Comparison of ENCODE assay signal across 8 cellular contexts in genomic region chr6:150005761-150006651, GRCh38. TPM values are rescaled to one million over a fixed set of nuclear protein-coding genes. Genes with fewer than 3 reads are reported as not detected.
DNase-seq lines count a peak whose midpoint lies in the region; ATAC-seq and TF ChIP-seq lines count a peak whose summit lies in the region.

No MANE protein-coding gene starts in this region.

- no TSS peak for BruUV-seq in mammary epithelial cell (replicated peaks; lab: Mats Ljungman, UMichigan)

- H3K4me1 ChIP-seq in mammary epithelial cell (ENCODE audit: insufficient read depth, low read length) (peaks cover 14% of the 10 kb centered on the region), mucosa of rectum (ENCODE audit: control insufficient read depth in 2 of 2, insufficient read depth in 2 of 2, low read length in 2 of 2) (peaks cover 2 to 4% of the 10 kb centered on the region in 2 donors)

- H3K9ac ChIP-seq in mammary epithelial cell (ENCODE audit: insufficient read depth, low read length) (no peak overlapping the region), mucosa of rectum (ENCODE audit: low read depth in 1 of 2, low read length in 2 of 2) (peak overlapping the region in 1 of 2 donors; percentile 60)

- intact Hi-C loops in mammary epithelial cell (cut with micrococcal nuclease), result loop anchor here (1.0 kb wide), 1 partner anchor 63 kb away; the partner anchor contains the start of gene ULBP3

- no peaks in the 10 kb centered on the region for H3K36me3 ChIP-seq in mammary epithelial cell (ENCODE audit: insufficient read depth, low read length)
- H3K36me3 ChIP-seq in mucosa of rectum (ENCODE audit: control insufficient read depth in 2 of 2, insufficient read depth in 2 of 2, low read length in 2 of 2), result no peaks in the 10 kb centered on the region

- no peaks in the 10 kb centered on the region for H4K20me1 ChIP-seq in mammary epithelial cell (ENCODE audit: insufficient read depth, low read length)

- no peak for DNase-seq in stimulated activated naive CD8-positive, alpha-beta T cell treated with anti-CD3 and anti-CD28 coated beads, Interleukin-15, Interleukin-2, amounts not matched to agents 100 U/mL and 50 U/mL, for 24 hours
- DNase-seq in mammary epithelial cell (no peak), activated gamma-delta T cell treated with Interleukin-2 at 50 U/mL for 16 hours (no peak), germinal center (ENCODE audit: low spot score) (no peak)

- no peak for TF ChIP-seq CTCF in mammary epithelial cell (conservative IDR thresholded peaks at IDR 0.05 in 1 of 2, IDR thresholded peaks at IDR 0.05 in 1 of 2; ENCODE audit: extremely low read depth in 1 of 2, insufficient read depth in 1 of 2, low read depth in 1 of 2, low read length in 2 of 2)

- H3K4me1 Mint-ChIP-seq in stimulated activated naive CD8-positive, alpha-beta T cell treated with anti-CD3 and anti-CD28 coated beads, Interleukin-15, Interleukin-2, amounts not matched to agents 100 ng/mL and 50 ng/mL, for 24 hours (ENCODE audit: low read depth), result peaks cover 59% of the 10 kb centered on the region

- H3K4me3 Mint-ChIP-seq in stimulated activated naive CD8-positive, alpha-beta T cell treated with anti-CD3 and anti-CD28 coated beads, Interleukin-15, Interleukin-2, amounts not matched to agents 100 ng/mL and 50 ng/mL, for 24 hours, result peak overlapping the region; percentile 78

- CTCF ChIA-PET in mammary epithelial cell (lab: Charles Lee; ENCODE audit: low non-redundant PET), result no interaction called here

- no peaks in the 10 kb centered on the region for H3K27me3 ChIP-seq in mammary epithelial cell (ENCODE audit: insufficient read depth, low read length)
- H3K27me3 ChIP-seq in mucosa of rectum (ENCODE audit: control insufficient read depth in 2 of 2, insufficient read depth in 2 of 2, low read length in 2 of 2), result peaks cover 22 to 27% of the 10 kb centered on the region in 2 donors

- no peak overlapping the region for H3K27ac ChIP-seq in mammary epithelial cell (ENCODE audit: insufficient read depth, low read depth, low read length)
- no peak overlapping the region for H3K27ac ChIP-seq in mucosa of rectum (ENCODE audit: low read depth in 2 of 2, low read length in 2 of 2)

- no peak overlapping the region for H3K27ac Mint-ChIP-seq in stimulated activated naive CD8-positive, alpha-beta T cell treated with anti-CD3 and anti-CD28 coated beads, Interleukin-15, Interleukin-2, amounts not matched to agents 100 ng/mL and 50 ng/mL, for 24 hours

- H3K36me3 Mint-ChIP-seq in stimulated activated naive CD8-positive, alpha-beta T cell treated with anti-CD3 and anti-CD28 coated beads, Interleukin-15, Interleukin-2, amounts not matched to agents 100 ng/mL and 50 ng/mL, for 24 hours (ENCODE audit: low read depth), result no peaks in the 10 kb centered on the region

- peak overlapping the region; percentile 99 for H2AFZ ChIP-seq in mammary epithelial cell (ENCODE audit: low read depth, low read length)

- peak overlapping the region in 1 of 3 experiments; percentile 66 for H3K4me3 ChIP-seq in mammary epithelial cell (replicated peaks in 1 of 3; ENCODE audit: insufficient read depth in 1 of 3, low read depth in 2 of 3, low read length in 3 of 3)
- H3K4me3 ChIP-seq in mucosa of rectum (ENCODE audit: low read length in 2 of 2), result peak overlapping the region; percentile 72 to 87

- in situ Hi-C loops in mammary epithelial cell (cut with MboI; ENCODE audit: low sequenced_read_pairs in 2 of 2), result loop anchor here in 1 of 2 donors (25.0 kb wide), 1 partner anchor 169 kb away; no protein-coding TSS in a partner anchor

- H3K9me3 Mint-ChIP-seq in stimulated activated naive CD8-positive, alpha-beta T cell treated with anti-CD3 and anti-CD28 coated beads, Interleukin-15, Interleukin-2, amounts not matched to agents 100 ng/mL and 50 ng/mL, for 24 hours, result no peaks in the 10 kb centered on the region

- no peaks in the 10 kb centered on the region for H3K79me2 ChIP-seq in mammary epithelial cell (ENCODE audit: insufficient read depth, low read length)

- peaks cover 35% of the 10 kb centered on the region for H3K27me3 Mint-ChIP-seq in stimulated activated naive CD8-positive, alpha-beta T cell treated with anti-CD3 and anti-CD28 coated beads, Interleukin-15, Interleukin-2, amounts not matched to agents 100 ng/mL and 50 ng/mL, for 24 hours

- dilution Hi-C loops in mammary epithelial cell (cut with HindIII; ENCODE audit: low sequenced_read_pairs), result no loop called here

- no peak for ATAC-seq in stimulated activated naive CD8-positive, alpha-beta T cell treated with anti-CD3 and anti-CD28 coated beads, Interleukin-15, Interleukin-2, amounts not matched to agents 100 U/mL and 50 U/mL, for 24 hours
- ATAC-seq in esophagus mucosa (no peak), GM21825 (IDR thresholded peaks at IDR 0.05; ENCODE audit: unreplicated experiment) (no peak)

- H3K9me3 ChIP-seq in mammary epithelial cell (replicated peaks; ENCODE audit: insufficient read depth, low read length), result no peaks in the 10 kb centered on the region
- H3K9me3 ChIP-seq in mucosa of rectum (ENCODE audit: control insufficient read depth in 2 of 2, low read length in 2 of 2), result no peaks in the 10 kb centered on the region

- WGBS in mammary epithelial cell (ENCODE audit: low coverage, missing lambda C conversion rate), result 79% methylated on average over 12 of the region's 14 CpGs

- peak overlapping the region; percentile 98 for H3K4me2 ChIP-seq in mammary epithelial cell (ENCODE audit: insufficient read depth, low read depth, low read length)

RNA-seq across cellular contexts. Expression of gene RAET1L, which starts 19.3 kb away (rescaled TPM):
- total RNA-seq in mammary epithelial cell (1 to 10 TPM; 1.0 to 2.6 TPM), esophagus mucosa (30.4 TPM)
- 3.3 TPM for polyA plus RNA-seq in mammary epithelial cell
- polyA minus RNA-seq in mammary epithelial cell, result not detected

RNA-seq across cellular contexts. Expression of gene ULBP1, which starts 42.3 kb away (rescaled TPM):
- total RNA-seq in mammary epithelial cell (10 to 100 TPM in 1 of 2 donors, 1 to 10 TPM in 1; 5.2 to 23.5 TPM), esophagus mucosa (1.2 TPM)
- polyA plus RNA-seq in mammary epithelial cell, result 1.3 TPM
- not detected for polyA minus RNA-seq in mammary epithelial cell
